In the genomic region with DNA sequence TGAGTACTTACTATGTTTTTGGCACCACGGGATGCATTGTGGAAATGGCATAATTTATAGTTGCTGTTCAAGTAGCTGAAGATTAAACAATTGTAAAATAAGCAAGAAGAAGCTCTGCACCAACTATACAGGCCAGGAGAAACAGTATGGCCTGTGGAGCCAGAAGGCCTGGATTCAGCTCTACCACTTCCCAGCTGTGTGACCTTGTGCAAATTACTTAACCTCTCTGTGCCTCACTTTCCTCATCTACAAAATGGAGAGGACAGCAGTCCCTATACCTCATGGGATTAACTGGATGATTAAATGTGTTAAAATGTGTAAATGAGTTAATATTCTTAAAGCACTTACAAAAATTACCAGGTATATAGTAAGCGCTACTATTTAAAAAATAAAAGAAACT, we compare ENCODE assay signal across 26 cellular contexts.
"Had no signal": no experiment of that assay in that cellular context is flagged by ENCODE, and none has a peak within 500 bp of the region (broad histone marks: within the 10 kb centered on the region; RNA-seq: fewer than 3 reads in every experiment).

No MANE protein-coding gene starts in this region.

- H3K36me3 Mint-ChIP-seq: immature natural killer cell; memory B cell; mesothelial cell of epicardium; naive B cell; natural killer cell treated with Interleukin-12 subunit alpha and Interleukin-12 subunit beta and Interleukin-15 and Interleukin-18, amount 100 ng/mL, for 72 hours; neural progenitor cell; stimulated activated memory B cell treated with anti-CD40 and anti-IgM and Interleukin-4, amounts not matched to agents 10 μg/mL and 1 μg/mL and 100 μg/mL, for 72 hours had no signal

- H3K4me3 ChIP-seq: dorsolateral prefrontal cortex, lung, mucosa of descending colon, neural progenitor cell, right atrium auricular region, skin epidermis, spleen, vagina had no signal

- H3K4me1 Mint-ChIP-seq: immature natural killer cell, memory B cell, naive B cell had no signal

- H3K27ac ChIP-seq: dorsolateral prefrontal cortex, neural progenitor cell, parathyroid adenoma, right atrium auricular region, skin epidermis, vagina had no signal

- H3K4me3 Mint-ChIP-seq: immature natural killer cell; memory B cell; mesothelial cell of epicardium; naive B cell; natural killer cell treated with Interleukin-12 subunit alpha and Interleukin-12 subunit beta and Interleukin-15 and Interleukin-18, amount 100 ng/mL, for 72 hours; neural progenitor cell; stimulated activated memory B cell treated with anti-CD40 and anti-IgM and Interleukin-4, amounts not matched to agents 10 μg/mL and 1 μg/mL and 100 μg/mL, for 72 hours had no signal

- ATAC-seq: left ventricle myocardium superior; mucosa of descending colon; natural killer cell treated with Interleukin-12 subunit alpha and Interleukin-12 subunit beta and Interleukin-15 and Interleukin-18, amount 100 ng/mL, for 72 hours; stimulated activated memory B cell treated with anti-CD40 and anti-IgM and Interleukin-4, amounts not matched to agents 10 μg/mL and 1 μg/mL and 100 μg/mL, for 72 hours; stimulated activated naive CD8-positive, alpha-beta T cell treated with anti-CD3 and anti-CD28 coated beads, Interleukin-15, Interleukin-2, amounts not matched to agents 100 U/mL and 50 U/mL, for 24 hours had no signal

- H3K4me2 ChIP-seq: neural progenitor cell had no signal

- H3K79me2 ChIP-seq: parathyroid adenoma had no signal

- DNase-seq: dorsolateral prefrontal cortex; effector CD4-positive, alpha-beta T cell; hypothalamus; immature natural killer cell; islet precursor cell; kidney glomerular epithelial cell; left ventricle myocardium superior; mucosa of descending colon; naive B cell; spleen; stimulated activated CD4-positive, alpha-beta T cell treated with anti-CD3 and anti-CD28 coated beads, Interleukin-4, amount 100 ng/mL, for 4 hours; stimulated activated naive CD8-positive, alpha-beta T cell treated with anti-CD3 and anti-CD28 coated beads, Interleukin-15, Interleukin-2, amounts not matched to agents 100 U/mL and 50 U/mL, for 24 hours; trophoblast cell had no signal

- H2AFZ ChIP-seq: neural progenitor cell, parathyroid adenoma had no signal

- H3K36me3 ChIP-seq: neural progenitor cell, right atrium auricular region, spleen, vagina had no signal

- FAIRE-seq: colon, frontal cortex had no signal

- H3K9ac ChIP-seq: neural progenitor cell, parathyroid adenoma had no signal

- H3K4me1 ChIP-seq: parathyroid adenoma had no signal

- H3K27ac Mint-ChIP-seq: immature natural killer cell; memory B cell; mesothelial cell of epicardium; naive B cell; natural killer cell treated with Interleukin-12 subunit alpha and Interleukin-12 subunit beta and Interleukin-15 and Interleukin-18, amount 100 ng/mL, for 72 hours; neural progenitor cell; progenitor cell of endocrine pancreas; stimulated activated memory B cell treated with anti-CD40 and anti-IgM and Interleukin-4, amounts not matched to agents 10 μg/mL and 1 μg/mL and 100 μg/mL, for 72 hours had no signal

- H3K9me3 ChIP-seq: mucosa of descending colon, right atrium auricular region, spleen, vagina had no signal

- H3K27me3 ChIP-seq: dorsolateral prefrontal cortex, neural progenitor cell, right atrium auricular region, spleen, vagina had no signal

- H3K9me3 Mint-ChIP-seq: immature natural killer cell; memory B cell; mesothelial cell of epicardium; naive B cell; natural killer cell treated with Interleukin-12 subunit alpha and Interleukin-12 subunit beta and Interleukin-15 and Interleukin-18, amount 100 ng/mL, for 72 hours; stimulated activated memory B cell treated with anti-CD40 and anti-IgM and Interleukin-4, amounts not matched to agents 10 μg/mL and 1 μg/mL and 100 μg/mL, for 72 hours had no signal

- H3K27me3 Mint-ChIP-seq: progenitor cell of endocrine pancreas had no signal
